In genomic region chr7:52609511-52609910, GRCh38 we compare ENCODE assay signal across 29 cellular contexts.
"Had no signal": no experiment of that assay in that cellular context is flagged by ENCODE, and none has a peak within 500 bp of the region (broad histone marks: within the 10 kb centered on the region; RNA-seq: fewer than 3 reads in every experiment).

No MANE protein-coding gene starts in this region.

- H3K4me3 ChIP-seq: Peyer's patch, SJSA1 had no signal

- DNase-seq: Karpas-422, MM.1S, MV-4-11, NCI-H1092, NCI-H1105, NCI-H1417 treated with DMSO at 0.1 percent for 48 hours, NCI-H1436 treated with DMSO at 0.1 percent for 48 hours, NCI-H1694 treated with DMSO at 0.1 percent for 48 hours, NCI-H187 treated with DMSO at 0.1 percent for 48 hours, NCI-H2029 treated with DMSO at 0.1 percent for 48 hours, NCI-H2081 treated with DMSO at 0.1 percent for 48 hours, NCI-H2107, NCI-H2171, NCI-H226, NCI-H446 treated with DMSO at 0.1 percent for 48 hours, NCI-H510A, NCI-H524, NCI-H526, NCI-H69, NCI-H748 treated with DMSO at 0.1 percent for 48 hours, NCI-H82, Peyer's patch, Right ventricle myocardium superior, RPMI8226, SHP77 treated with DMSO at 0.1 percent for 48 hours, SK-N-SH, SW 1271 had no signal

- H3K9me3 ChIP-seq: Peyer's patch, SJSA1, SK-N-SH had no signal

- H3K9ac ChIP-seq: KMS-11, SK-N-SH had no signal

- H3K27me3 ChIP-seq: Peyer's patch, SJSA1 had no signal

- H3K27ac ChIP-seq: KMS-11, Peyer's patch, SJSA1 had no signal

- H3K36me3 ChIP-seq: Peyer's patch, SJSA1 had no signal

- H3K4me2 ChIP-seq: KMS-11, SK-N-SH had no signal

- H3K4me1 ChIP-seq: Peyer's patch, SJSA1 had no signal

- H3K9me2 ChIP-seq: SK-N-SH had no signal
